In genomic region chr20:9482180-9482579, GRCh38 we compare ENCODE assay signal across 32 cellular contexts. TPM values are rescaled to one million over a fixed set of nuclear protein-coding genes. Genes with fewer than 3 reads are reported as not detected.
DNase-seq lines count a peak whose midpoint lies in the region; ATAC-seq, FAIRE-seq and TF ChIP-seq lines count a peak whose summit lies in the region.
"Had no signal": no experiment of that assay in that cellular context is flagged by ENCODE, and none has a peak within 500 bp of the region (broad histone marks: within the 10 kb centered on the region; RNA-seq: fewer than 3 reads in every experiment).

No MANE protein-coding gene starts in this region.

- DNase-seq in GM12864 (ENCODE audit: low read depth) (peak; percentile 42), GM19239 (ENCODE audit: insufficient read length, low spot score) (no peak), MV-4-11 (lab: John Stamatoyannopoulos, UW) (peak; percentile 92), medulla oblongata (ENCODE audit: extremely low spot score) (peak; percentile 57), A172 (ENCODE audit: low spot score) (no peak)
- DNase-seq: activated CD4-positive, alpha-beta memory T cell treated with anti-CD3 and anti-CD28 coated beads for 36 hours; activated CD4-positive, alpha-beta T cell treated with anti-CD3 and anti-CD28 coated beads for 1 hour; activated naive CD4-positive, alpha-beta T cell treated with anti-CD3 and anti-CD28 coated beads for 36 hours; caudate nucleus; CD4-positive, alpha-beta memory T cell; effector memory CD8-positive, alpha-beta T cell; GM23248; mesendoderm; NCI-H1436; NCI-H2081 treated with DMSO at 0.1 percent for 48 hours; NCI-H2227 treated with DMSO at 0.1 percent for 48 hours; NCI-H69; pancreas; small intestine; stimulated activated naive CD4-positive, alpha-beta T cell; T-helper 2 cell; upper lobe of right lung had no signal

- no peak overlapping the region for H3K4me3 ChIP-seq in GM12864 (ENCODE audit: low read depth, low read length)
- H3K4me3 ChIP-seq: coronary artery, GM23248, pancreas, right atrium auricular region, suprapubic skin, upper lobe of right lung had no signal

- peak; percentile 61 for FAIRE-seq in GM19239 (lab: Jason Lieb, UNC)
- FAIRE-seq: D721Med, islet of Langerhans, pancreas, small intestine had no signal

- no peak for TF ChIP-seq CTCF in GM12864 (IDR thresholded peaks at IDR 0.05; ENCODE audit: low read depth, low read length, missing control alignments)

- ATAC-seq in HG03280 (IDR thresholded peaks at IDR 0.05; ENCODE audit: unreplicated experiment) (no peak), GM18907 (IDR thresholded peaks at IDR 0.05; ENCODE audit: unreplicated experiment) (no peak)
- ATAC-seq: effector memory CD8-positive, alpha-beta T cell; left lobe of liver; pancreas; upper lobe of right lung had no signal

RNA-seq across cellular contexts. Expression of gene LAMP5, which starts 32.2 kb away (rescaled TPM):
- total RNA-seq in A172 (2014; rRNA removed; shearing (Covaris generic)): not detected in 2 replicates
- total RNA-seq: activated CD4-positive, alpha-beta memory T cell treated with anti-CD3 and anti-CD28 coated beads for 36 hours; activated naive CD4-positive, alpha-beta T cell treated with anti-CD3 and anti-CD28 coated beads for 36 hours; CD4-positive, alpha-beta memory T cell; HT1080; left lobe of liver; right atrium auricular region; SK-MEL-5 had no signal

Comparison
In these comparisons a context has a peak if more than half of its experiments do, and no peak if none do; other contexts are left out.
1. DNase-seq: peak in GM12864 (single experiment), MV-4-11 (single experiment) and medulla oblongata (single experiment); none in GM19239 (single experiment) and A172 (single experiment).